1 cellular context compared by ENCODE assay signal in genomic region chr11:31387379-31387778, GRCh38.
TF ChIP-seq lines count a peak whose summit lies in the region.

No MANE protein-coding gene starts in this region.

TF ChIP-seq in H1, 55 proteins besides CTCF, POLR2A, EP300 and RAD21:
- TF ChIP-seq YY1 (IDR thresholded peaks at IDR 0.05; ENCODE audit: low read depth, low read length) = no peak
- 0 out of 2 replicates have a peak, but pooled peaks have one; percentile 24 for TF ChIP-seq TEAD4 (IDR thresholded peaks at IDR 0.05; ENCODE audit: low read depth, low read length)
- no peak for TF ChIP-seq TBP (IDR thresholded peaks at IDR 0.05; ENCODE audit: low read depth, low read length)
